ENCODE assay signal across 10 cellular contexts in the genomic region with DNA sequence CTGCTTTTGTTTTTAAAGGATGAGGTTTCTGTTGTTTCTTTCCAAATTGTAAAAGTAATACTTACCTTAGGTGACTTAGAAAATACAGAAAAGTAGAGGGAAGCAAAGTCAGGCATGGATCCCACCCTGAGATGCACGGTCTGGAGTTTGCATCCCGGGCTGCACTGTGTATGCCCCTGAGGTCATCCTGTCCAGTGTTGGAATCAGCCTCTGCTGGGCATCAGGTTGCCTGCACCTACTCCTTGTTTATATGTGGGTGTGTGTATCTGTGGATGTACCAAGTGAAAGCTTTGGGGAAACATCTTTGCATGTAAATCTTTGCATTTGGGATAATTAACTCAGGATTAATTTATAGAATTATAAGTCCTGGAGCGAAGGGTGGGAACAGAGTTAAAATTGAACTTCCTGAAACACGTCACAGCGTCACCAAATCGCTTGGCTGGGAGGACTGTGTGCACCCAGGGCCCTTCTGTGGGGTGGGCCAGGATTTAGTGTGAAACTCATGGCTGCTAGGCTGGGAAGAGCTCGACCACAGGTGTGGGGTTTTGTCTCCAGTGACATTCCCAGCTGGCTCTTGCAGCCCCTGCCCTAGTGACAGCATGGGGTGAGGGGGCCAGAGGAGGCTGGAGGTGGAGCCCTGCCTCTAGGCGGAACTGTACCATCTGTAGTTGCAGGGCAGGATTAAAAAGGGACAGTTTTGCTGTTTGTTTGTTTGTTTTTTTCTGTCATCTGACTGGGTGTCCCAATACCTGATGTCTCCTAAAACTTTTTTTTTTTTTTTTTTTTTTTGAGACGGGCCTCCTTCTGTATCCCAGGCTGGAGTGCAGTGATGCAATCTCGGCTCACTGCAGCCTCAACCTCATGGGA. TPM values are rescaled to one million over a fixed set of nuclear protein-coding genes. Genes with fewer than 3 reads are reported as not detected.
A peak's percentile ranks its signal among the peaks of the same experiment; 100 is the strongest.
DNase-seq lines count a peak whose midpoint lies in the region; ATAC-seq and TF ChIP-seq lines count a peak whose summit lies in the region.
"Had no signal": no experiment of that assay in that cellular context is flagged by ENCODE, and none has a peak within 500 bp of the region (broad histone marks: within the 10 kb centered on the region; RNA-seq: fewer than 3 reads in every experiment).

No MANE protein-coding gene starts in this region.

- no TSS peak for BruUV-seq in Calu3 (replicated peaks; lab: Mats Ljungman, UMichigan)

- H3K27me3 Mint-ChIP-seq in nephron progenitor cell (ENCODE audit: low read depth, poor library complexity), result no peaks in the 10 kb centered on the region
- no peaks in the 10 kb centered on the region for H3K27me3 Mint-ChIP-seq in Calu3 (ENCODE audit: unreplicated experiment)

- ATAC-seq in HG02885 (IDR thresholded peaks at IDR 0.05; ENCODE audit: poor library complexity, unreplicated experiment) (no peak), HG03025 (IDR thresholded peaks at IDR 0.05; ENCODE audit: low FRiP score, unreplicated experiment) (no peak)
- ATAC-seq: K562 had no signal

- no peak overlapping the region for H3K4me3 ChIP-seq in ectodermal cell (ENCODE audit: insufficient read depth, low read depth, low read length)
- H3K4me3 ChIP-seq: HAP-1, K562 had no signal

- H3K27ac ChIP-seq in ectodermal cell (ENCODE audit: insufficient read depth, low read depth, low read length, poor library complexity, severe bottlenecking), result peak overlapping the region; percentile 22

- peak overlapping the region; percentile 85 for H3K27ac Mint-ChIP-seq in nephron progenitor cell
- H3K27ac Mint-ChIP-seq in Calu3 (ENCODE audit: unreplicated experiment), result no peak overlapping the region

- no peaks in the 10 kb centered on the region for H3K9me3 Mint-ChIP-seq in nephron progenitor cell
- H3K9me3 Mint-ChIP-seq in Calu3 (ENCODE audit: low read depth, unreplicated experiment), result no peaks in the 10 kb centered on the region

- DNase-seq in A172 (ENCODE audit: low spot score) (peak; percentile 54), NCI-H460 (ENCODE audit: extremely low read depth, low read depth) (peak; percentile 56), nephron progenitor cell (no peak), Calu3 (no peak)
- DNase-seq in activated effector memory CD4-positive, alpha-beta T cell treated with anti-CD3 and anti-CD28 coated beads, Interleukin-2, amount 50 U/mL, for 16 hours, result no peak

- H3K27me3 ChIP-seq in ectodermal cell (ENCODE audit: control insufficient read depth, insufficient read depth, low read length, poor library complexity, severe bottlenecking), result no peaks in the 10 kb centered on the region

- 89 to 93% methylated on average over 10 of the region's 10 CpGs for WGBS in ectodermal cell, 2 experiments

- peaks cover 36% of the 10 kb centered on the region for H3K4me1 ChIP-seq in ectodermal cell (ENCODE audit: control insufficient read depth, insufficient read depth, low read length)

- CTCF ChIA-PET in Calu3 (lab: Charles Lee), result interaction anchor here (0.6 kb wide), 1 partner anchor 9 kb away, joined by 3 read pairs; no protein-coding TSS in a partner anchor

- no peaks in the 10 kb centered on the region for H3K36me3 ChIP-seq in ectodermal cell (ENCODE audit: control insufficient read depth, insufficient read depth, low read length)
- H3K36me3 ChIP-seq: HAP-1 had no signal

- H3K36me3 Mint-ChIP-seq in nephron progenitor cell (ENCODE audit: low read depth) (peaks cover 4% of the 10 kb centered on the region), Calu3 (ENCODE audit: insufficient read depth, unreplicated experiment) (peaks cover 14% of the 10 kb centered on the region)

- TF ChIP-seq CTCF in nephron progenitor cell (IDR thresholded peaks at IDR 0.05) (no peak), Calu3 (IDR thresholded peaks at IDR 0.05; ENCODE audit: unreplicated experiment) (no peak)

- H3K9me3 ChIP-seq in ectodermal cell (ENCODE audit: control insufficient read depth, low read length), result no peaks in the 10 kb centered on the region
- H3K9me3 ChIP-seq: HAP-1 had no signal

- H3K4me1 Mint-ChIP-seq in nephron progenitor cell (peaks cover 78% of the 10 kb centered on the region), Calu3 (ENCODE audit: low read depth, unreplicated experiment) (peaks cover 31% of the 10 kb centered on the region)

- intact Hi-C loops in Calu3 (cut with micrococcal nuclease; ENCODE audit: unreplicated experiment), result no loop called here

- H3K4me3 Mint-ChIP-seq in nephron progenitor cell (peak overlapping the region; percentile 27), Calu3 (ENCODE audit: low read depth, unreplicated experiment) (no peak overlapping the region)

RNA-seq across cellular contexts. Expression of gene GTF2IRD1, which starts 28.0 kb away (rescaled TPM):
- 25.2 and 54.7 TPM in 2 replicates for total RNA-seq in A172 (2014; rRNA removed; shearing (Covaris generic))
- 26.6 and 27.3 TPM in 2 replicates for total RNA-seq in NCI-H460 (2014; rRNA removed; shearing (Covaris generic))
- polyA plus RNA-seq in NCI-H460 (2014; cell fraction: nucleus; rRNA removed), result 19.9 and 22.8 TPM in 2 replicates
- polyA plus RNA-seq in ectodermal cell (2013, experiment 1 of 4), result 86.9 TPM
- 89.2 TPM for polyA plus RNA-seq in ectodermal cell (2013, experiment 2 of 4)
- 65.6 TPM for polyA plus RNA-seq in ectodermal cell (2013, experiment 3 of 4)
- 57.9 TPM for polyA plus RNA-seq in ectodermal cell (2013, experiment 4 of 4)
- 29.2 and 31.1 TPM in 2 replicates for total RNA-seq in Calu3 (2022)

Comparison
In these comparisons a context has a peak if more than half of its experiments do, and no peak if none do; other contexts are left out.
1. DNase-seq: peak in A172 (single experiment) and NCI-H460 (single experiment); none in nephron progenitor cell (single experiment), activated effector memory CD4-positive, alpha-beta T cell treated with anti-CD3 and anti-CD28 coated beads, Interleukin-2, amount 50 U/mL, for 16 hours (single experiment) and Calu3 (single experiment).